ENCODE assay signal across 5 cellular contexts in genomic region chr15:28712270-28712669, GRCh38. TPM values are rescaled to one million over a fixed set of nuclear protein-coding genes. Genes with fewer than 3 reads are reported as not detected.
"Had no signal": no experiment of that assay in that cellular context is flagged by ENCODE, and none has a peak within 500 bp of the region (broad histone marks: within the 10 kb centered on the region; RNA-seq: fewer than 3 reads in every experiment).

TSS of gene GOLGA8M (minus strand) at chr15:28712421. CDS start at chr15:28712323, 98 bp downstream.

RNA-seq across cellular contexts. Expression of gene GOLGA8M, which starts in this region (rescaled TPM):
- total RNA-seq: HepG2, HT-29, HT1080, K562 had no signal
- polyA plus RNA-seq: IgD-negative memory B cell, K562 had no signal
